Comparison of ENCODE assay signal across 35 cellular contexts in genomic region chr3:178472941-178473340, GRCh38.
"Had no signal": no experiment of that assay in that cellular context is flagged by ENCODE, and none has a peak within 500 bp of the region (broad histone marks: within the 10 kb centered on the region; RNA-seq: fewer than 3 reads in every experiment).

No MANE protein-coding gene starts in this region.

- H3K4me3 ChIP-seq: MG63 had no signal

- H3K27me3 ChIP-seq: MG63 had no signal

- H3K36me3 ChIP-seq: MG63 had no signal

- H3K9me3 ChIP-seq: MG63 had no signal

- DNase-seq: Karpas-422, Kasumi-1, MG63, MM.1S, MV-4-11, NCI-H1048, NCI-H1092, NCI-H1092 treated with DMSO at 0.1 percent for 48 hours, NCI-H1105, NCI-H1105 treated with DMSO at 0.1 percent for 48 hours, NCI-H1417, NCI-H1417 treated with DMSO at 0.1 percent for 48 hours, NCI-H1436, NCI-H1436 treated with DMSO at 0.1 percent for 48 hours, NCI-H146, NCI-H1694, NCI-H1694 treated with DMSO at 0.1 percent for 48 hours, NCI-H187, NCI-H187 treated with DMSO at 0.1 percent for 48 hours, NCI-H1930, NCI-H2029, NCI-H2029 treated with DMSO at 0.1 percent for 48 hours, NCI-H2081, NCI-H2081 treated with DMSO at 0.1 percent for 48 hours, NCI-H2107, NCI-H2171, NCI-H2171 treated with DMSO at 0.1 percent for 48 hours, NCI-H2227 treated with DMSO at 0.1 percent for 48 hours, NCI-H226, NCI-H345, NCI-H446, NCI-H446 treated with DMSO at 0.1 percent for 48 hours, NCI-H510A, NCI-H510A treated with DMSO at 0.1 percent for 48 hours, NCI-H524 had no signal
